1 cellular context compared by ENCODE assay signal in genomic region chr6:70151616-70152015, GRCh38.
TF ChIP-seq lines count a peak whose summit lies in the region.

No MANE protein-coding gene starts in this region.

TF ChIP-seq in HEK293, 187 proteins besides CTCF, POLR2A, EP300 and RAD21 (continued from another document and continues in another):
- TF ChIP-seq GFI1B (tag by site-specific recombination; IDR thresholded peaks at IDR 0.05) (0 out of 2 replicates have a peak, but pooled peaks have one; percentile 36), ZNF302 (tag by site-specific recombination; IDR thresholded peaks at IDR 0.05; ENCODE audit: low read depth) (no peak), ZNF423 (tag by site-specific recombination; IDR thresholded peaks at IDR 0.05) (no peak), ZNF747 (tag by site-specific recombination; IDR thresholded peaks at IDR 0.05) (no peak), ZNF704 (tag by site-specific recombination; IDR thresholded peaks at IDR 0.05) (no peak), ZNF639 (tag by site-specific recombination; IDR thresholded peaks at IDR 0.05) (peak; percentile 56; the same call in 1 of the 2 replicates), ZBTB20 (tag by site-specific recombination; IDR thresholded peaks at IDR 0.05) (no peak), REPIN1 (tag by site-specific recombination; IDR thresholded peaks at IDR 0.05; ENCODE audit: low read depth) (no peak), ZNF837 (tag by site-specific recombination; IDR thresholded peaks at IDR 0.05) (no peak), HOXA7 (CRISPR knock-in tag; IDR thresholded peaks at IDR 0.05; ENCODE audit: borderline replicate concordance) (no peak), ZBTB17 (tag by site-specific recombination; IDR thresholded peaks at IDR 0.05) (peak; percentile 53), ZNF510 (tag by site-specific recombination; IDR thresholded peaks at IDR 0.05; ENCODE audit: insufficient replicate concordance) (no peak), ZNF600 (tag by site-specific recombination; IDR thresholded peaks at IDR 0.05) (no peak), ZBTB11 (tag by site-specific recombination; conservative IDR thresholded peaks at IDR 0.05; ENCODE audit: low read depth) (no peak), ZNF121 (tag by site-specific recombination; IDR thresholded peaks at IDR 0.05) (no peak), INSM2 (tag by site-specific recombination; IDR thresholded peaks at IDR 0.05) (peak; percentile 33; the same call in 1 of the 2 replicates), ELK4 (IDR thresholded peaks at IDR 0.05; ENCODE audit: borderline replicate concordance, low read depth, low read length) (no peak), MEIS1 (CRISPR knock-in tag; IDR thresholded peaks at IDR 0.05; ENCODE audit: borderline replicate concordance) (no peak), ZNF792 (tag by site-specific recombination; IDR thresholded peaks at IDR 0.05) (no peak), ZNF221 (tag by site-specific recombination; IDR thresholded peaks at IDR 0.05; ENCODE audit: borderline replicate concordance) (no peak), OSR2 (tag by site-specific recombination; IDR thresholded peaks at IDR 0.05) (peak; percentile 44), SETDB1 (IDR thresholded peaks at IDR 0.05; ENCODE audit: insufficient read length, low read length) (no peak), HIC1 (tag by site-specific recombination; IDR thresholded peaks at IDR 0.05) (0 out of 2 replicates have a peak, but pooled peaks have one; percentile 62), ZNF184 (tag by site-specific recombination; IDR thresholded peaks at IDR 0.05) (peak; percentile 82; the same call in 1 of the 2 replicates), ZNF394 (tag by site-specific recombination; IDR thresholded peaks at IDR 0.05; ENCODE audit: borderline replicate concordance) (peak; percentile 48; the same call in 1 of the 2 replicates), ZNF214 (tag by site-specific recombination; IDR thresholded peaks at IDR 0.05; ENCODE audit: borderline replicate concordance) (no peak), ZNF777 (tag by site-specific recombination; IDR thresholded peaks at IDR 0.05; ENCODE audit: borderline replicate concordance) (no peak), ZNF37A (tag by site-specific recombination; IDR thresholded peaks at IDR 0.05) (no peak), ZBTB44 (tag by site-specific recombination; IDR thresholded peaks at IDR 0.05) (no peak), ZNF548 (tag by site-specific recombination; IDR thresholded peaks at IDR 0.05) (no peak), ZNF274 (IDR thresholded peaks at IDR 0.05; ENCODE audit: low read length) (no peak), ZNF274 (tag by site-specific recombination; IDR thresholded peaks at IDR 0.05; ENCODE audit: borderline replicate concordance) (no peak), ZSCAN18 (tag by site-specific recombination; IDR thresholded peaks at IDR 0.05) (no peak), ZNF366 (tag by site-specific recombination; conservative IDR thresholded peaks at IDR 0.05) (peak; percentile 83), ZNF518A (tag by site-specific recombination; conservative IDR thresholded peaks at IDR 0.05; ENCODE audit: low read depth) (0 out of 2 replicates have a peak, but pooled peaks have one; percentile 29), ZNF626 (tag by site-specific recombination; IDR thresholded peaks at IDR 0.05) (no peak), ZNF677 (tag by site-specific recombination; IDR thresholded peaks at IDR 0.05) (no peak), ZNF362 (tag by site-specific recombination; IDR thresholded peaks at IDR 0.05) (no peak), ZNF843 (tag by site-specific recombination; IDR thresholded peaks at IDR 0.05) (peak; percentile 63; the same call in 1 of the 2 replicates), ZNF416 (tag by site-specific recombination; IDR thresholded peaks at IDR 0.05) (no peak)
